ENCODE assay signal across 8 cellular contexts in the genomic region with DNA sequence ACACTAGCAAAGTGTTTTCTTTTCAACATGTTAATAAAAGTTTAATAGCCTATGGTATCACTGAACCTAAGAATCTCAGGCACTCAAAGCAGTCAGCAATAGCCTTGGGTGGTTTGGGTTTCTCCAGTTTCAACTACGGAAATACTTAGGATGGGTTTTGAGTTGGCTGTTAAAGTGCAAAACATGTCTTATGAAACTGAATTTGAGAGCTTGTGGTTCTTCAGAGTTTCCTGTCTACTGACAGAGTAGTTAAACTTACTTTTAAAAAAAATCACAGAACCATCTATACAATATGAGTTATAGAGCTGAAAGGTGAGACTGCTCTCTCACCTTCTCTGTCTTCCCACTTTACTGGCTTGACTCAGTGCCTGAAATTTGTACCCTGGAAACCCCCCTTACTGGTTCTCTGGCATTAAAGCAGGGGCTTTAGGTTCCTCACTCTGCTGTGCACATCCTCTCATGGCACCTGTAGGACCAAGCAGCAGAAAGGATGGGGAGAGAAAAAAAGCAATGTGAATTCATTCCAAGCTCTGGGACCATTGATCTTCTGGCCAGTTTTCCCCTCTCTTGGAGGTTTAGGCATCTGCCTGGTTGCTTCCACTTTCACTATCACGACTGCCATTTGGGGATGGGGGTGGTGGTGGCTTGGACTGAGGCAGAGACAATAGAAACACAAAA. TPM values are rescaled to one million over a fixed set of nuclear protein-coding genes. Genes with fewer than 3 reads are reported as not detected.
DNase-seq lines count a peak whose midpoint lies in the region; ATAC-seq and TF ChIP-seq lines count a peak whose summit lies in the region.

No MANE protein-coding gene starts in this region.

- H3K4me3 ChIP-seq in HEK293 (ENCODE audit: low read depth, low read length) (no peak overlapping the region), fibroblast of pulmonary artery (replicated peaks; ENCODE audit: low read depth, low read length) (no peak overlapping the region), stomach (no peak overlapping the region)

- H3K4me1 ChIP-seq in HEK293 (ENCODE audit: control insufficient read depth, insufficient read depth, low read length) (no peaks in the 10 kb centered on the region), stomach (peaks cover 0 to 3% (median 0%) of the 10 kb centered on the region in 4 donors)

- no peak for TF ChIP-seq POLR2A in stomach (IDR thresholded peaks at IDR 0.05)

- H3K27ac ChIP-seq in HEK293 (ENCODE audit: extremely low read depth, low read depth, low read length) (no peak overlapping the region), stomach (no peak overlapping the region)

- TF ChIP-seq EP300 in stomach (IDR thresholded peaks at IDR 0.05): no peak

- peak; percentile 96 for ATAC-seq in GM18519 (IDR thresholded peaks at IDR 0.05; ENCODE audit: low FRiP score, unreplicated experiment)

- POLR2A ChIA-PET in HEK293 (lab: Yijun Ruan, JAX): no interaction called here

- TF ChIP-seq CTCF in HEK293 (tag by site-specific recombination; IDR thresholded peaks at IDR 0.05): no peak
- no peak for TF ChIP-seq CTCF in fibroblast of pulmonary artery (IDR thresholded peaks at IDR 0.05; ENCODE audit: low read length, missing control alignments)
- TF ChIP-seq CTCF in stomach (IDR thresholded peaks at IDR 0.05): no peak

- intact Hi-C loops in stomach (cut with DNase I; ENCODE audit: low total_unique reads): no loop called here

- H3K36me3 ChIP-seq in HEK293 (ENCODE audit: control insufficient read depth in 2 of 2, insufficient read depth in 1 of 2, low read length in 2 of 2): no peaks in the 10 kb centered on the region
- no peaks in the 10 kb centered on the region for H3K36me3 ChIP-seq in stomach

- 30 to 50% (median 39%) methylated on average over 2 of the region's 2 CpGs for WGBS in stomach, 5 donors

- CTCF ChIA-PET in HEK293 (lab: Yijun Ruan, JAX): interaction anchor here (0.6 to 1.6 kb wide), 2 partner anchors 96 to 98 kb away, joined by 3 to 4 read pairs; no protein-coding TSS in a partner anchor

- no peaks in the 10 kb centered on the region for H3K27me3 ChIP-seq in stomach

- peak; percentile 65 for DNase-seq in NOMO-1 treated with DMSO at 0.1 percent for 48 hours (lab: John Stamatoyannopoulos, UW; ENCODE audit: unreplicated experiment)
- DNase-seq in fibroblast of pulmonary artery (ENCODE audit: low read depth): peak; percentile 4
- no peak for DNase-seq in T1000 (lab: John Stamatoyannopoulos, UW)
- no peak for DNase-seq in stomach
- no peak for DNase-seq in HUDEP-2 (lab: John Stamatoyannopoulos, UW; ENCODE audit: unreplicated experiment in 76 of 76)
- no peak for DNase-seq in NCI-H2081 (lab: John Stamatoyannopoulos, UW)

- H3K9me3 ChIP-seq in HEK293 (ENCODE audit: control insufficient read depth, insufficient read depth, low read depth, low read length) (no peaks in the 10 kb centered on the region), stomach (peaks cover 0 to 7% (median 5%) of the 10 kb centered on the region in 4 donors)

TF ChIP-seq in HEK293, 187 proteins besides CTCF, POLR2A, EP300 and RAD21:
- TF ChIP-seq MEIS1 (CRISPR knock-in tag; IDR thresholded peaks at IDR 0.05; ENCODE audit: borderline replicate concordance) (no peak), ZNF335 (tag by site-specific recombination; conservative IDR thresholded peaks at IDR 0.05) (peak; percentile 40; the same call in 1 of the 2 replicates)
- TF ChIP-seq, protein P1, sequence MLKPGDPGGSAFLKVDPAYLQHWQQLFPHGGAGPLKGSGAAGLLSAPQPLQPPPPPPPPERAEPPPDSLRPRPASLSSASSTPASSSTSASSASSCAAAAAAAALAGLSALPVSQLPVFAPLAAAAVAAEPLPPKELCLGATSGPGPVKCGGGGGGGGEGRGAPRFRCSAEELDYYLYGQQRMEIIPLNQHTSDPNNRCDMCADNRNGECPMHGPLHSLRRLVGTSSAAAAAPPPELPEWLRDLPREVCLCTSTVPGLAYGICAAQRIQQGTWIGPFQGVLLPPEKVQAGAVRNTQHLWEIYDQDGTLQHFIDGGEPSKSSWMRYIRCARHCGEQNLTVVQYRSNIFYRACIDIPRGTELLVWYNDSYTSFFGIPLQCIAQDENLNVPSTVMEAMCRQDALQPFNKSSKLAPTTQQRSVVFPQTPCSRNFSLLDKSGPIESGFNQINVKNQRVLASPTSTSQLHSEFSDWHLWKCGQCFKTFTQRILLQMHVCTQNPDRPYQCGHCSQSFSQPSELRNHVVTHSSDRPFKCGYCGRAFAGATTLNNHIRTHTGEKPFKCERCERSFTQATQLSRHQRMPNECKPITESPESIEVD (tag by site-specific recombination; IDR thresholded peaks at IDR 0.05): 0 out of 2 replicates have a peak, but pooled peaks have one; percentile 22

RNA-seq across cellular contexts. Expression of gene CCDC141, which starts 18.1 kb away (rescaled TPM):
- 10 to 100 TPM in 1 of 5 donors, 1 to 10 TPM in 3, under 1 TPM in 1; 0.58 to 12.5 (median 1.2) TPM for total RNA-seq in stomach
- under 1 TPM in 2 of 3 donors, not detected in 1; 0.10 to 0.12 TPM for polyA plus RNA-seq in stomach

Comparison
In these comparisons a context has a peak if more than half of its experiments do, and no peak if none do; other contexts are left out.
1. DNase-seq: peak in NOMO-1 treated with DMSO at 0.1 percent for 48 hours (single experiment) and fibroblast of pulmonary artery (single experiment); none in T1000 (single experiment), stomach (single experiment), HUDEP-2 (0 of 76) and NCI-H2081 (0 of 2).